Comparison of ENCODE assay signal across 23 cellular contexts in genomic region chr5:140694276-140694675, GRCh38. TPM values are rescaled to one million over a fixed set of nuclear protein-coding genes. Genes with fewer than 3 reads are reported as not detected.
A peak's percentile ranks its signal among the peaks of the same experiment; 100 is the strongest.
DNase-seq lines count a peak whose midpoint lies in the region; TF ChIP-seq lines count a peak whose summit lies in the region.
"Had no signal": no experiment of that assay in that cellular context is flagged by ENCODE, and none has a peak within 500 bp of the region (broad histone marks: within the 10 kb centered on the region; RNA-seq: fewer than 3 reads in every experiment).

No MANE protein-coding gene starts in this region.

- H3K36me3 Mint-ChIP-seq in brain (peaks cover 65% of the 10 kb centered on the region), CD14-positive monocyte (peaks cover 55 to 56% of the 10 kb centered on the region in 2 donors)

- no peak for TF ChIP-seq POLR2A in breast epithelium (IDR thresholded peaks at IDR 0.05)

- POLR2A ChIA-PET in AG04450 (lab: Yijun Ruan, JAX) = interaction anchor here (0.5 to 1.1 kb wide), 2 partner anchors 47 to 292 kb away, joined by 4 to 7 read pairs; partner anchors contain the start of genes IK and NDUFA2

- peaks cover 49% of the 10 kb centered on the region for H3K4me1 Mint-ChIP-seq in brain
- H3K4me1 Mint-ChIP-seq in CD14-positive monocyte = peaks cover 21% of the 10 kb centered on the region

- H3K9me3 Mint-ChIP-seq in brain (no peaks in the 10 kb centered on the region), CD14-positive monocyte (no peaks in the 10 kb centered on the region)
- H3K9me3 Mint-ChIP-seq: CD8-positive, alpha-beta memory T cell had no signal

- H3K4me3 ChIP-seq in AG04450 (ENCODE audit: low read depth, low read length) = no peak overlapping the region
- H3K4me3 ChIP-seq in breast epithelium = no peak overlapping the region
- H3K4me3 ChIP-seq: BLaER1 had no signal

- H3K9me3 ChIP-seq in AG04450 (ENCODE audit: control insufficient read depth, insufficient read depth, low read length) = no peaks in the 10 kb centered on the region; the same call in 1 of the 2 replicates
- no peaks in the 10 kb centered on the region for H3K9me3 ChIP-seq in breast epithelium
- H3K9me3 ChIP-seq: BLaER1 had no signal

- H3K36me3 ChIP-seq in breast epithelium = peaks cover 15% of the 10 kb centered on the region

- H3K4me1 ChIP-seq in breast epithelium = peaks cover 0 to 12% of the 10 kb centered on the region in 2 donors

- TF ChIP-seq CTCF in AG04450 (IDR thresholded peaks at IDR 0.05; ENCODE audit: low read depth, low read length) (no peak), brain (conservative IDR thresholded peaks at IDR 0.05) (no peak), breast epithelium (IDR thresholded peaks at IDR 0.05) (no peak), CD14-positive monocyte (IDR thresholded peaks at IDR 0.05) (no peak)

- intact Hi-C loops in breast epithelium (cut with DNase I; ENCODE audit: low total_unique reads) (no loop called here), CD14-positive monocyte (cut with micrococcal nuclease) (no loop called here)

- H3K27ac Mint-ChIP-seq in brain = peak overlapping the region in 2 of 5 experiments; percentile 8 to 75
- peak overlapping the region in 1 of 7 donors; percentile 28 for H3K27ac Mint-ChIP-seq in CD14-positive monocyte

- peak overlapping the region; percentile 21 for H3K27ac ChIP-seq in AG04450 (ENCODE audit: low read depth, low read length)
- H3K27ac ChIP-seq in breast epithelium = no peak overlapping the region
- H3K27ac ChIP-seq: BLaER1, HL-60, RWPE1 had no signal

- CTCF ChIA-PET in AG04450 (lab: Charles Lee) = no interaction called here

- H3K4me3 Mint-ChIP-seq in brain = peak overlapping the region; percentile 18 to 74 (median 31)
- no peak overlapping the region for H3K4me3 Mint-ChIP-seq in CD14-positive monocyte

- H3K27me3 Mint-ChIP-seq in brain (peaks cover 17% of the 10 kb centered on the region), CD14-positive monocyte (ENCODE audit: low read depth in 3 of 3) (peaks cover 0 to 2% (median 0%) of the 10 kb centered on the region in 3 donors)
- H3K27me3 Mint-ChIP-seq: CD8-positive, alpha-beta memory T cell had no signal

- DNase-seq in AG04450 (ENCODE audit: low read depth, low spot score) (no peak), D341Med (ENCODE audit: low spot score) (peak; percentile 70), iris pigment epithelial cell (ENCODE audit: low read depth) (peak; percentile 86), GDM1 (lab: John Stamatoyannopoulos, UW) (no peak), DMS53 (lab: John Stamatoyannopoulos, UW) (no peak), breast epithelium (ENCODE audit: low spot score in 2 of 2) (no peak), CD14-positive monocyte (ENCODE audit: low spot score) (no peak)
- DNase-seq: Calu3; CD8-positive, alpha-beta memory T cell; GF-D8; KBM-7; NCI-H1092; NCI-H1436; NCI-H1930; NCI-H226; NCI-H524; NCI-H774; NK-92 treated with Interleukin-12 subunit alpha and Interleukin-12 subunit beta, amount 100 ng/mL, for 24 hours; SIG-M5 had no signal

- H3K27me3 ChIP-seq in AG04450 (ENCODE audit: control insufficient read depth, insufficient read depth, low read length) = no peaks in the 10 kb centered on the region
- no peaks in the 10 kb centered on the region for H3K27me3 ChIP-seq in breast epithelium
- H3K27me3 ChIP-seq: BLaER1 had no signal

RNA-seq across cellular contexts. Expression of gene HARS2, which starts 3.0 kb away (rescaled TPM):
- polyA plus RNA-seq in AG04450 (2011; rRNA removed) = 39.9 and 48.6 TPM in 2 replicates
- 29.8 and 30.0 TPM in 2 replicates for polyA minus RNA-seq in AG04450 (2011; rRNA and poly(A)+ RNA removed)
- 15.0 TPM for polyA plus RNA-seq in brain (ENCODE audit: insufficient read depth, low read depth, low replicate concordance)
- 10 to 100 TPM; 21.1 to 39.4 (median 32.4) TPM for total RNA-seq in breast epithelium
- 1 to 10 TPM; 6.4 to 8.3 TPM for polyA plus RNA-seq in CD14-positive monocyte

RNA-seq across cellular contexts. Expression of gene HARS1, which starts 3.1 kb away (rescaled TPM):
- polyA plus RNA-seq in AG04450 (2011; rRNA removed) = 93.6 and 98.8 TPM in 2 replicates
- polyA minus RNA-seq in AG04450 (2011; rRNA and poly(A)+ RNA removed) = 74.2 and 76.7 TPM in 2 replicates
- polyA plus RNA-seq in brain (ENCODE audit: insufficient read depth, low read depth, low replicate concordance) = 83.1 TPM
- 10 to 100 TPM; 43.2 to 53.7 (median 53.1) TPM for total RNA-seq in breast epithelium
- 10 to 100 TPM; 28.4 to 31.9 TPM for polyA plus RNA-seq in CD14-positive monocyte

RNA-seq across cellular contexts. Expression of gene ZMAT2, which starts 6.0 kb away (rescaled TPM):
- 66.6 and 82.8 TPM in 2 replicates for polyA plus RNA-seq in AG04450 (2011; rRNA removed)
- 21.2 and 31.6 TPM in 2 replicates for polyA minus RNA-seq in AG04450 (2011; rRNA and poly(A)+ RNA removed)
- polyA plus RNA-seq in brain (ENCODE audit: insufficient read depth, low read depth, low replicate concordance) = 125 TPM
- 10 to 100 TPM; 45.2 to 55.0 (median 52.2) TPM for total RNA-seq in breast epithelium
- 10 to 100 TPM; 52.5 to 59.5 TPM for polyA plus RNA-seq in CD14-positive monocyte

RNA-seq across cellular contexts. Expression of gene DND1, which starts 20.9 kb away (rescaled TPM):
- polyA plus RNA-seq in AG04450 (2011; rRNA removed) (0.14 and 0.31 TPM in 2 replicates), brain (ENCODE audit: insufficient read depth, low read depth, low replicate concordance) (0.48 TPM), CD14-positive monocyte (not detected)
- polyA minus RNA-seq in AG04450 (2011; rRNA and poly(A)+ RNA removed) = 0.51 TPM in 1 of 2 replicates, not detected in the other
- total RNA-seq in breast epithelium = 1 to 10 TPM in 2 of 3 donors, under 1 TPM in 1; 0.88 to 2.6 (median 1.4) TPM
- polyA plus RNA-seq: CD8-positive, alpha-beta memory T cell had no signal

RNA-seq across cellular contexts. Expression of gene WDR55, which starts 29.6 kb away (rescaled TPM):
- polyA plus RNA-seq in AG04450 (2011; rRNA removed) (13.6 and 14.3 TPM in 2 replicates), brain (ENCODE audit: insufficient read depth, low read depth, low replicate concordance) (13.1 TPM), CD14-positive monocyte (10 to 100 TPM; 11.2 to 13.3 TPM)
- 19.2 and 22.8 TPM in 2 replicates for polyA minus RNA-seq in AG04450 (2011; rRNA and poly(A)+ RNA removed)
- total RNA-seq in breast epithelium = 10 to 100 TPM; 20.0 to 25.6 (median 25.3) TPM

Comparison
In these comparisons a context has a peak if more than half of its experiments do, and no peak if none do; other contexts are left out.
1. DNase-seq: peak in D341Med (single experiment) and iris pigment epithelial cell (single experiment); none in AG04450 (single experiment), GDM1 (single experiment), DMS53 (single experiment), breast epithelium (0 of 2) and CD14-positive monocyte (single experiment).
2. H3K4me3 Mint-ChIP-seq: peak in brain (5 of 5); none in CD14-positive monocyte (0 of 2).